ENCODE assay signal across 8 cellular contexts in the genomic region with DNA sequence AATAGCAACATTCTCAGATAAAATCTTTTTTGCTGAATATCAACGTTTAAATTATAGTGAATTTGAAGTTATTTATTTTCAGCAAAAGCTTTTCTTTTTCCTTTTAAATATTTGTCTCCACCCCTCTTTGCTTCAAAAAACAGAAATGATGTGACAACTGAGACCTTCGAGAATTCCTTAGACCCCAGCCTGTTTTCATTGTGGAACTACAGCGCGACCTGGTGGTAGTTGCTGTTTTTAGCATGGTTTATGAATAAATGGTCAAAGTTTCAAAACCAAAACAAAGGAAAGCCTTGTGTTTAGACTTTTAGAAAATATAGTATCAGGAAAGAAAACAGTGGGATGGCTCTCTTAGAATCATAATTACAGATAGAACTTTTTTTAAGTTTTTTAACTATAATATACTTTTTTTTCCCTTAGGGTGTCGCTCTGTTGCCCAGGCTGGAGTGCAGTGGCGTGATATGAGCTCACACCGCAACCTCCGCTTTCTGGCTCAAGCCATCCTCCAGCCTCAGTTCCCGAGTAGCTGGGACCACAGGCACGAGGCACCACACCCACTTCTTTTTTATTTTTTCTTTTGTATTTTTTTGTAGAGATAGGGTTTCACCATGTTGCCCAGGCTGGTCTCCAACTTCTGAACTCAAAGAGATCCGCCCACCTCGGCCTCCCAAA. TPM values are rescaled to one million over a fixed set of nuclear protein-coding genes. Genes with fewer than 3 reads are reported as not detected.
DNase-seq lines count a peak whose midpoint lies in the region; ATAC-seq, FAIRE-seq and TF ChIP-seq lines count a peak whose summit lies in the region.

No MANE protein-coding gene starts in this region.

- no peak overlapping the region for H2BK120ac ChIP-seq in H9 (ENCODE audit: low read depth, low read length, poor library complexity, severe bottlenecking)

- no peak overlapping the region for H3K4me3 Mint-ChIP-seq in H9

- POLR2A ChIA-PET in endothelial cell of umbilical vein (lab: Charles Lee): no interaction called here

- no peaks in the 10 kb centered on the region for H3K9me1 ChIP-seq in endothelial cell of umbilical vein (replicated peaks; ENCODE audit: control insufficient read depth, extremely low read depth, insufficient read depth, low read length)

- H3K4me2 ChIP-seq in H9 (ENCODE audit: insufficient read depth, insufficient read length, low read length) (no peak overlapping the region), endothelial cell of umbilical vein (ENCODE audit: insufficient read depth, low read length) (no peak overlapping the region)

- no peak overlapping the region for H3K27ac Mint-ChIP-seq in H9

- no peak overlapping the region for H3K14ac ChIP-seq in H9 (ENCODE audit: insufficient read depth, low read length)

- no peaks in the 10 kb centered on the region for H3K79me1 ChIP-seq in H9 (ENCODE audit: insufficient read depth, low read depth, low read length, poor library complexity, severe bottlenecking)

- H3K4me3 ChIP-seq in endothelial cell of umbilical vein (replicated peaks in 1 of 3; ENCODE audit: insufficient read depth in 1 of 3, low read depth in 1 of 3, low read length in 3 of 3) (no peak overlapping the region), thoracic aorta (peak overlapping the region; percentile 48)

- BruUV-seq in endothelial cell of umbilical vein (replicated peaks; lab: Mats Ljungman, UMichigan): no TSS peak

- no peak overlapping the region for H4K91ac ChIP-seq in H9 (ENCODE audit: insufficient read length, low read depth, low read length)

- dilution Hi-C loops in endothelial cell of umbilical vein (cut with MboI; ENCODE audit: extremely low pct_ligation_motif_present, low sequenced_read_pairs): no loop called here

- peak; percentile 90 for FAIRE-seq in endothelial cell of umbilical vein (lab: Jason Lieb, UNC)

- H2BK5ac ChIP-seq in H9 (ENCODE audit: insufficient read length, low read length): no peak overlapping the region

- H3K27ac ChIP-seq in H9 (ENCODE audit: insufficient read length, low read depth, low read length): no peak overlapping the region
- H3K27ac ChIP-seq in endothelial cell of umbilical vein (ENCODE audit: insufficient read depth, low read depth, low read length): no peak overlapping the region
- H3K27ac ChIP-seq in thoracic aorta: no peak overlapping the region

- H3K23ac ChIP-seq in H9 (ENCODE audit: insufficient read length, low read depth, low read length): no peak overlapping the region

- H3K4me1 ChIP-seq in H9 (ENCODE audit: insufficient read depth, low read length): peaks cover 2% of the 10 kb centered on the region
- no peaks in the 10 kb centered on the region for H3K4me1 ChIP-seq in endothelial cell of umbilical vein (ENCODE audit: control insufficient read depth, extremely low read depth, insufficient read depth, low read length)
- peaks cover 8 to 10% of the 10 kb centered on the region in 2 donors for H3K4me1 ChIP-seq in thoracic aorta (ENCODE audit: control insufficient read depth in 1 of 2, low read depth in 2 of 2)

- H3K27me3 ChIP-seq in H9 (ENCODE audit: insufficient read depth, low read length) (no peaks in the 10 kb centered on the region), endothelial cell of umbilical vein (ENCODE audit: control insufficient read depth in 2 of 2, insufficient read depth in 2 of 2, low read length in 2 of 2) (peaks cover 0 to 3% of the 10 kb centered on the region in 2 experiments), thoracic aorta (replicated peaks; ENCODE audit: insufficient read depth) (no peaks in the 10 kb centered on the region)

- TF ChIP-seq CTCF in H9 (conservative IDR thresholded peaks at IDR 0.05) (peak; percentile 88), endothelial cell of umbilical vein (IDR thresholded peaks at IDR 0.05; ENCODE audit: extremely low read depth in 1 of 2, insufficient read depth in 1 of 2, low read depth in 1 of 2, low read length in 2 of 2) (peak; percentile 52 to 53), thoracic aorta (IDR thresholded peaks at IDR 0.05) (peak; percentile 75)

- no peak overlapping the region for H3T11ph ChIP-seq in H9 (ENCODE audit: low read length)

- CTCF ChIA-PET in endothelial cell of umbilical vein (lab: Charles Lee): interaction anchor here (0.6 to 5.7 kb wide), 29 partner anchors 9 to 1042 kb away, joined by 3 to 233 read pairs (median 6); no protein-coding TSS in a partner anchor

- peaks cover 0 to 5% of the 10 kb centered on the region in 2 experiments; a peak in 2 of 4 replicates for H3K4me1 Mint-ChIP-seq in H9

- peaks cover 0 to 4% of the 10 kb centered on the region in 2 experiments; a peak in 2 of 5 replicates for H3K9me3 Mint-ChIP-seq in H9

- no peak overlapping the region for H4K5ac ChIP-seq in H9 (ENCODE audit: insufficient read length, low read depth, low read length)

- DNase-seq in Daoy (ENCODE audit: low read depth): peak; percentile 29
- DNase-seq in H9: peak; percentile 51
- DNase-seq in NCI-H1930 (lab: John Stamatoyannopoulos, UW): peak; percentile 25 to 41
- peak; percentile 3 to 5 for DNase-seq in activated CD4-positive, alpha-beta T cell treated with anti-CD3 and anti-CD28 coated beads, Interleukin-2, amount 50 U/mL, for 24 hours (ENCODE audit: low read depth in 1 of 2, low spot score in 1 of 2)
- peak; percentile 70 for DNase-seq in endothelial cell of umbilical vein (ENCODE audit: low read depth, low spot score)
- peak; percentile 87 for DNase-seq in myocyte (ENCODE audit: low read depth)
- DNase-seq in thoracic aorta (ENCODE audit: low spot score): peak; percentile 21

- H3K36me3 Mint-ChIP-seq in H9 (ENCODE audit: insufficient read depth in 1 of 3, low read depth in 3 of 3): peaks cover 0 to 2% (median 0%) of the 10 kb centered on the region in 3 experiments; a peak in 2 of 7 replicates

- H3K9ac ChIP-seq in H9 (ENCODE audit: extremely low read depth, insufficient read length, low read length): no peak overlapping the region
- no peak overlapping the region for H3K9ac ChIP-seq in endothelial cell of umbilical vein (replicated peaks; ENCODE audit: extremely low read depth, insufficient read depth, low read length)

- no peak overlapping the region for H2BK12ac ChIP-seq in H9 (ENCODE audit: insufficient read length, low read depth, low read length)

- H4K20me1 ChIP-seq in H9 (ENCODE audit: control insufficient read depth, insufficient read depth, insufficient read length) (no peaks in the 10 kb centered on the region), endothelial cell of umbilical vein (replicated peaks; ENCODE audit: control insufficient read depth, extremely low read depth, insufficient read depth, low read length) (no peaks in the 10 kb centered on the region)

- no peak overlapping the region for H2AFZ ChIP-seq in H9 (ENCODE audit: low read length)
- no peak overlapping the region for H2AFZ ChIP-seq in endothelial cell of umbilical vein (ENCODE audit: low read depth, low read length)

- H2BK15ac ChIP-seq in H9 (ENCODE audit: low read depth, low read length): no peak overlapping the region

- no peak for TF ChIP-seq POLR2A in endothelial cell of umbilical vein (IDR thresholded peaks at IDR 0.05; ENCODE audit: low read depth, low read length)

- H3K9me3 ChIP-seq in H9 (ENCODE audit: control insufficient read depth, low read depth, low read length) (no peaks in the 10 kb centered on the region), endothelial cell of umbilical vein (replicated peaks; ENCODE audit: control insufficient read depth, insufficient read depth, low read length) (no peaks in the 10 kb centered on the region), thoracic aorta (no peaks in the 10 kb centered on the region)

- H3K27me3 Mint-ChIP-seq in H9 (ENCODE audit: low read depth): no peaks in the 10 kb centered on the region; the same call in 1 of the 2 replicates

- H2BK20ac ChIP-seq in H9 (ENCODE audit: low read depth, low read length, poor library complexity, severe bottlenecking): no peak overlapping the region

- H2AK5ac ChIP-seq in H9 (ENCODE audit: insufficient read length, low read length): no peak overlapping the region

- H3K18ac ChIP-seq in H9 (ENCODE audit: insufficient read length, low read depth, low read length): no peak overlapping the region

- no peak overlapping the region for H3K4ac ChIP-seq in H9 (ENCODE audit: low read depth, low read length)

- H3K36me3 ChIP-seq in endothelial cell of umbilical vein (ENCODE audit: control insufficient read depth in 2 of 2, extremely low read depth in 1 of 2, insufficient read depth in 2 of 2, low read length in 2 of 2) (no peaks in the 10 kb centered on the region), thoracic aorta (no peaks in the 10 kb centered on the region)

- intact Hi-C loops in endothelial cell of umbilical vein (cut with micrococcal nuclease): loop anchor here (1.0 kb wide), 4 partner anchors 71 to 571 kb away; no protein-coding TSS in a partner anchor

- no peaks in the 10 kb centered on the region for H3K23me2 ChIP-seq in H9 (ENCODE audit: insufficient read length, low read depth, low read length, poor library complexity, severe bottlenecking)

- H3K56ac ChIP-seq in H9 (ENCODE audit: insufficient read length, low read depth, low read length): no peak overlapping the region

- no peak overlapping the region for H4K8ac ChIP-seq in H9 (replicated peaks; ENCODE audit: insufficient read length, low read depth, low read length)

- WGBS in H9 (ENCODE audit: extremely low coverage, insufficient read length, low lambda C conversion rate): no CpG with 5 or more reads among the region's 12 CpGs

- H3K79me2 ChIP-seq in H9 (ENCODE audit: insufficient read depth, low read length) (no peaks in the 10 kb centered on the region), endothelial cell of umbilical vein (ENCODE audit: control insufficient read depth, insufficient read depth, low read length) (no peaks in the 10 kb centered on the region)

- ATAC-seq in thoracic aorta (ENCODE audit: insufficient number of reproducible peaks, low FRiP score, low read depth) (no peak), GM18867 (IDR thresholded peaks at IDR 0.05; ENCODE audit: unreplicated experiment) (no peak)

TF ChIP-seq in endothelial cell of umbilical vein, 7 proteins besides CTCF, POLR2A, EP300 and RAD21 (continues in another document):
- TF ChIP-seq POLR2AphosphoS5 (IDR thresholded peaks at IDR 0.05; ENCODE audit: insufficient read depth, low read depth, low read length) (no peak), GATA2 (IDR thresholded peaks at IDR 0.05; ENCODE audit: insufficient read depth, insufficient read length, low read depth, low read length) (no peak)

RNA-seq across cellular contexts. Expression of gene TMEM184C, which starts 26.8 kb away (rescaled TPM):
- 17.7 and 18.3 TPM in 2 replicates for total RNA-seq in Daoy (2014; rRNA removed; shearing (Covaris generic))
- total RNA-seq in H9 (2021): 43.8 and 45.5 TPM in 2 replicates
- total RNA-seq in endothelial cell of umbilical vein: 27.1 and 29.2 TPM in 2 replicates
- 8.4 and 10.3 TPM in 2 replicates for polyA plus RNA-seq in endothelial cell of umbilical vein
- 10.7 and 10.8 TPM in 2 replicates for polyA plus RNA-seq in endothelial cell of umbilical vein (2011; cell fraction: cytosol; rRNA removed)
- 8.7 and 10.7 TPM in 2 replicates for polyA plus RNA-seq in endothelial cell of umbilical vein (2011; cell fraction: nucleus; rRNA removed)
- 23.2 and 29.8 TPM in 2 replicates for polyA plus RNA-seq in endothelial cell of umbilical vein (2012)
- polyA minus RNA-seq in endothelial cell of umbilical vein: 34.4 and 39.5 TPM in 2 replicates
- 20.7 TPM for polyA minus RNA-seq in endothelial cell of umbilical vein (2011; cell fraction: cytosol; rRNA and poly(A)+ RNA removed)
- polyA minus RNA-seq in endothelial cell of umbilical vein (2011; cell fraction: nucleus; rRNA and poly(A)+ RNA removed): 12.3 and 14.0 TPM in 2 replicates
- 35.4 and 36.1 TPM in 2 replicates for total RNA-seq in myocyte
- 29.9 TPM for polyA plus RNA-seq in myocyte (2012)
- total RNA-seq in thoracic aorta: 10 to 100 TPM; 23.2 to 30.2 TPM

Comparison
In these comparisons a context has a peak if more than half of its experiments do, and no peak if none do; other contexts are left out.
1. DNase-seq: peak in every context shown above with its lines; median percentile 87 in myocyte; 70 in endothelial cell of umbilical vein; 51 in H9; 33 in NCI-H1930; 29 in Daoy; 21 in thoracic aorta; 4 in activated CD4-positive, alpha-beta T cell treated with anti-CD3 and anti-CD28 coated beads, Interleukin-2, amount 50 U/mL, for 24 hours.